1 cellular context compared by ENCODE assay signal in genomic region chr4:2761035-2761923, GRCh38.
TF ChIP-seq lines count a peak whose summit lies in the region.

No MANE protein-coding gene starts in this region.

TF ChIP-seq in IMR-90, 13 proteins besides CTCF, POLR2A, EP300 and RAD21:
- TF ChIP-seq FOS (IDR thresholded peaks at IDR 0.05; ENCODE audit: low read depth, low read length) (no peak), CEBPB (IDR thresholded peaks at IDR 0.05; ENCODE audit: low read depth, low read length) (no peak), SMC3 (IDR thresholded peaks at IDR 0.05; ENCODE audit: low read depth, low read length) (no peak), MXI1 (IDR thresholded peaks at IDR 0.05; ENCODE audit: borderline replicate concordance, low read depth, low read length) (no peak), RFX5 (IDR thresholded peaks at IDR 0.05; ENCODE audit: low read depth, low read length) (no peak), MAZ (IDR thresholded peaks at IDR 0.05; ENCODE audit: borderline replicate concordance, low read depth, low read length) (no peak), USF2 (IDR thresholded peaks at IDR 0.05; ENCODE audit: low read depth, low read length) (no peak), BHLHE40 (IDR thresholded peaks at IDR 0.05; ENCODE audit: low read depth, low read length) (no peak), NFE2L2 (IDR thresholded peaks at IDR 0.05; ENCODE audit: low read depth, low read length) (no peak), MAFK (IDR thresholded peaks at IDR 0.05; ENCODE audit: low read depth, low read length) (no peak), CHD1 (IDR thresholded peaks at IDR 0.05; ENCODE audit: low read depth, low read length) (no peak), RCOR1 (IDR thresholded peaks at IDR 0.05; ENCODE audit: insufficient replicate concordance, low read length) (no peak)
- TF ChIP-seq, protein P1, sequence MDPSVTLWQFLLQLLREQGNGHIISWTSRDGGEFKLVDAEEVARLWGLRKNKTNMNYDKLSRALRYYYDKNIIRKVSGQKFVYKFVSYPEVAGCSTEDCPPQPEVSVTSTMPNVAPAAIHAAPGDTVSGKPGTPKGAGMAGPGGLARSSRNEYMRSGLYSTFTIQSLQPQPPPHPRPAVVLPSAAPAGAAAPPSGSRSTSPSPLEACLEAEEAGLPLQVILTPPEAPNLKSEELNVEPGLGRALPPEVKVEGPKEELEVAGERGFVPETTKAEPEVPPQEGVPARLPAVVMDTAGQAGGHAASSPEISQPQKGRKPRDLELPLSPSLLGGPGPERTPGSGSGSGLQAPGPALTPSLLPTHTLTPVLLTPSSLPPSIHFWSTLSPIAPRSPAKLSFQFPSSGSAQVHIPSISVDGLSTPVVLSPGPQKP (IDR thresholded peaks at IDR 0.05; ENCODE audit: borderline replicate concordance, low read depth, low read length) = no peak
